9 cellular contexts compared by ENCODE assay signal in the genomic region with DNA sequence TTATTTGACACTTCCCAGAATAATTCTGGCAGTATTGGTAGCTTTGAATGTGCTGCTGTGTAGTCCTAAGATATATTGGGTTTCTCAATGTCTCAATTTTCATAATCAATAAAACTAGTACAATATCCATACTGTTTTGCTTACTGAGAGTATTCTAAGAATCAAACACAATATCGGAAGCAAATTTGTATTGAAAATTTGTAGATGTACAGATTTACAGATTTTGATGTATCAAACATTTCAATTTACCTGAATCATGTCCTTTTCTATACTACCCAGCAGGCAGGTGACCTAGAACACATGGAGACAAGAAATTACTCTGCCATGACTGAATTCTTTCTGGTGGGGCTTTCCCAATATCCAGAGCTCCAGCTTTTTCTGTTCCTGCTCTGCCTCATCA. TPM values are rescaled to one million over a fixed set of nuclear protein-coding genes. Genes with fewer than 3 reads are reported as not detected.
"Had no signal": no experiment of that assay in that cellular context is flagged by ENCODE, and none has a peak within 500 bp of the region (broad histone marks: within the 10 kb centered on the region; RNA-seq: fewer than 3 reads in every experiment).

A gene with protein sequence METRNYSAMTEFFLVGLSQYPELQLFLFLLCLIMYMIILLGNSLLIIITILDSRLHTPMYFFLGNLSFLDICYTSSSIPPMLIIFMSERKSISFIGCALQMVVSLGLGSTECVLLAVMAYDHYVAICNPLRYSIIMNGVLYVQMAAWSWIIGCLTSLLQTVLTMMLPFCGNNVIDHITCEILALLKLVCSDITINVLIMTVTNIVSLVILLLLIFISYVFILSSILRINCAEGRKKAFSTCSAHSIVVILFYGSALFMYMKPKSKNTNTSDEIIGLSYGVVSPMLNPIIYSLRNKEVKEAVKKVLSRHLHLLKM (plus strand): TSS at position 301 of the 400 bp plus-strand sequence. CDS start 0 bp downstream, at position 301.

- H3K27me3 Mint-ChIP-seq: IgD-negative memory B cell had no signal

- H3K36me3 Mint-ChIP-seq: IgD-negative memory B cell had no signal

- FAIRE-seq: HepG2, HTR-8/SVneo, K562 had no signal

- H3K27ac Mint-ChIP-seq: IgD-negative memory B cell had no signal

- H3K4me1 Mint-ChIP-seq: IgD-negative memory B cell had no signal

- H3K27ac ChIP-seq: HL-60 had no signal

- DNase-seq: IMR-90, KBM-7 had no signal

- H3K9me3 Mint-ChIP-seq: IgD-negative memory B cell had no signal

- H3K4me3 ChIP-seq: K562 had no signal

- H3K4me3 Mint-ChIP-seq: IgD-negative memory B cell had no signal

- ATAC-seq: HepG2, K562 had no signal

RNA-seq across cellular contexts. Expression of the gene that starts here (rescaled TPM):
- total RNA-seq: HepG2, HT-29, HT1080, IMR-90, K562 had no signal
